ENCODE assay signal across 1 cellular context in genomic region chr2:11819235-11819729, GRCh38.
TF ChIP-seq lines count a peak whose summit lies in the region.

No MANE protein-coding gene starts in this region.

TF ChIP-seq in HepG2, 621 proteins besides CTCF, POLR2A, EP300 and RAD21 (continued from another document and continues in another):
- TF ChIP-seq ZNF503 (CRISPR knock-in tag; IDR thresholded peaks at IDR 0.05) (peak; percentile 89; the same call in 1 of the 2 replicates), ZNF501 (CRISPR knock-in tag; IDR thresholded peaks at IDR 0.05) (no peak), MLLT10 (CRISPR knock-in tag; IDR thresholded peaks at IDR 0.05) (no peak), BATF2 (CRISPR knock-in tag; IDR thresholded peaks at IDR 0.05) (no peak), NKX3-1 (CRISPR knock-in tag; IDR thresholded peaks at IDR 0.05) (0 out of 2 replicates have a peak, but pooled peaks have one; percentile 46), ESRRA (CRISPR knock-in tag; IDR thresholded peaks at IDR 0.05; ENCODE audit: low read depth) (0 out of 2 replicates have a peak, but pooled peaks have one; percentile 22), ZNF451 (CRISPR knock-in tag; IDR thresholded peaks at IDR 0.05) (no peak), TBX2 (CRISPR knock-in tag; IDR thresholded peaks at IDR 0.05; ENCODE audit: borderline replicate concordance) (peak; percentile 86), HDAC1 (CRISPR knock-in tag; IDR thresholded peaks at IDR 0.05) (peak; percentile 33; the same call in 1 of the 2 replicates), ZMYM4 (CRISPR knock-in tag; IDR thresholded peaks at IDR 0.05) (0 out of 2 replicates have a peak, but pooled peaks have one; percentile 36), AKAP8 (CRISPR knock-in tag; IDR thresholded peaks at IDR 0.05) (0 out of 2 replicates have a peak, but pooled peaks have one; percentile 19), HMG20A (CRISPR knock-in tag; IDR thresholded peaks at IDR 0.05; ENCODE audit: borderline replicate concordance) (peak; percentile 97), ZNF362 (CRISPR knock-in tag; IDR thresholded peaks at IDR 0.05; ENCODE audit: borderline replicate concordance) (peak; percentile 59; the same call in 1 of the 2 replicates), RCOR2 (CRISPR knock-in tag; IDR thresholded peaks at IDR 0.05) (peak; percentile 91), ZNF772 (CRISPR knock-in tag; IDR thresholded peaks at IDR 0.05) (no peak), ZNF737 (CRISPR knock-in tag; IDR thresholded peaks at IDR 0.05; ENCODE audit: borderline replicate concordance) (no peak), KDM5A (IDR thresholded peaks at IDR 0.05; ENCODE audit: borderline replicate concordance, low read length) (peak; percentile 60; the same call in 1 of the 2 replicates), GATA4 (IDR thresholded peaks at IDR 0.05; ENCODE audit: borderline replicate concordance, low read depth) (peak; percentile 92), GATAD1 (CRISPR knock-in tag; IDR thresholded peaks at IDR 0.05) (0 out of 2 replicates have a peak, but pooled peaks have one; percentile 12), SIX4 (CRISPR knock-in tag; IDR thresholded peaks at IDR 0.05) (no peak), SOX6 (IDR thresholded peaks at IDR 0.05) (no peak), SOX6 (CRISPR knock-in tag; IDR thresholded peaks at IDR 0.05) (peak; percentile 91), ERF (CRISPR knock-in tag; IDR thresholded peaks at IDR 0.05) (peak; percentile 72), ZNF543 (CRISPR knock-in tag; IDR thresholded peaks at IDR 0.05) (no peak), DZIP1 (CRISPR knock-in tag; IDR thresholded peaks at IDR 0.05) (no peak), CHD2 (IDR thresholded peaks at IDR 0.05; ENCODE audit: low read depth, low read length) (no peak), ZKSCAN8 (CRISPR knock-in tag; IDR thresholded peaks at IDR 0.05; ENCODE audit: borderline replicate concordance) (peak; percentile 95), HOXD1 (CRISPR knock-in tag; IDR thresholded peaks at IDR 0.05) (peak; percentile 70; the same call in 1 of the 2 replicates), MIXL1 (CRISPR knock-in tag; IDR thresholded peaks at IDR 0.05) (peak; percentile 42; the same call in 1 of the 2 replicates), ZNF792 (CRISPR knock-in tag; IDR thresholded peaks at IDR 0.05) (no peak), ZNF431 (CRISPR knock-in tag; IDR thresholded peaks at IDR 0.05; ENCODE audit: borderline replicate concordance, low read depth) (no peak), PRDM15 (CRISPR knock-in tag; IDR thresholded peaks at IDR 0.05) (no peak), HOXA5 (CRISPR knock-in tag; IDR thresholded peaks at IDR 0.05) (peak; percentile 49; the same call in 1 of the 2 replicates), ZNF777 (CRISPR knock-in tag; IDR thresholded peaks at IDR 0.05) (no peak), SPEN (CRISPR knock-in tag; IDR thresholded peaks at IDR 0.05; ENCODE audit: low read depth) (0 out of 2 replicates have a peak, but pooled peaks have one; percentile 29), ZNF558 (CRISPR knock-in tag; IDR thresholded peaks at IDR 0.05; ENCODE audit: borderline replicate concordance) (no peak), SAP130 (CRISPR knock-in tag; IDR thresholded peaks at IDR 0.05; ENCODE audit: low read depth) (peak; percentile 77), ISL2 (CRISPR knock-in tag; IDR thresholded peaks at IDR 0.05) (peak; percentile 96), IKZF5 (CRISPR knock-in tag; IDR thresholded peaks at IDR 0.05) (peak; percentile 67; the same call in 1 of the 2 replicates), NFYB (CRISPR knock-in tag; IDR thresholded peaks at IDR 0.05) (no peak), ATF6 (CRISPR knock-in tag; conservative IDR thresholded peaks at IDR 0.05) (no peak), SCMH1 (CRISPR knock-in tag; IDR thresholded peaks at IDR 0.05; ENCODE audit: borderline replicate concordance) (no peak), CEBPB (IDR thresholded peaks at IDR 0.05; ENCODE audit: borderline replicate concordance, low read depth, low read length) (no peak), STAG1 (CRISPR knock-in tag; IDR thresholded peaks at IDR 0.05) (peak; percentile 2; the same call in 1 of the 2 replicates), KAT8 (CRISPR knock-in tag; IDR thresholded peaks at IDR 0.05) (peak; percentile 63), ZBTB1 (CRISPR knock-in tag; IDR thresholded peaks at IDR 0.05; ENCODE audit: borderline replicate concordance) (no peak), PITX1 (CRISPR knock-in tag; IDR thresholded peaks at IDR 0.05) (peak; percentile 94), KDM6A (CRISPR knock-in tag; IDR thresholded peaks at IDR 0.05; ENCODE audit: low read depth) (peak; percentile 92), MTA1 (CRISPR knock-in tag; IDR thresholded peaks at IDR 0.05; ENCODE audit: borderline replicate concordance) (no peak), SETDB1 (CRISPR knock-in tag; IDR thresholded peaks at IDR 0.05; ENCODE audit: borderline replicate concordance) (no peak), ZNF609 (CRISPR knock-in tag; IDR thresholded peaks at IDR 0.05; ENCODE audit: borderline replicate concordance) (peak; percentile 74; the same call in 1 of the 2 replicates)
